In the genomic region with DNA sequence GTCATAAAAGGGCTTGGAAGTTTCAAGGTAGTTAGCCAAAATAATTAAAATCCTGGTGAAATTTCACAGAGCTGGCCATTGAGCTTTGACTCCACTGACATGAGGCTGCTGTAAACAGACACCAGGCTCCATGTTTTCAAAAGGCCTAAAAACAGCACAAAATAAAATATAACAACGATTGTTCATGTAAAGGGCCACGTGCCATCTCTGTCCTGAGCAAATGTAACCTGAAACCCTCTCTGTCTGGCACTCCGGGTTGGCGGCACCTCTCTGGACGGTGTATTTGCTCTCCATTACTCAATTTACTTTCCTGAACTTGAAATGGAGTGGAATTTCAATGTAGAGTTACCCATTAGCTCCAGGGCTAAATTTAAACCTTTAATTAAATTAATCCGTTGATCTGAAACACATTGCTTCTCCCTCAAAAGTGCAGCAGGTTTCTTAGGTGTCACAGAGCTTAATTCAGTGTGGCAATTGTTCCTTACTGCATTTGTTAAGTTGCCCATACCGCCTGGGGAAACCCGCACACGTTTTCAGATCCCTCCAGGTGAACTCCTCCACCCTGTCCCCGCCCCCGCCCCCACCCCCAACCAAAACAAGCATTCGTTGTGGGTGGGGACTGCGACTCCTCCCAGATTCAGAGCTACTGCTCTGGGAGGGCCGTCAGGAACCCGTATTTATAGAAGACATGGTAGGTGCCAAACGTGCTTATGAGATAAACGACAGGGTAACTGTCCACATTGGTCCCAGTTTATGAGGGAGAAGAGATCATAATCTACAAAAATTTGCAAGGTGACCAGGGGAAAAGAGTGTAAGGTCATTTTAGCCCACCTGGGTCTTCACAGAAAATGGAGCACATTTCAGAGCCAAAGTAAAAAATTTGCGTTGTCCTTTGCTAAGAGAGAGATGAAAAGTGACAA, we compare ENCODE assay signal across 8 cellular contexts. TPM values are rescaled to one million over a fixed set of nuclear protein-coding genes. Genes with fewer than 3 reads are reported as not detected.
DNase-seq lines count a peak whose midpoint lies in the region; ATAC-seq and TF ChIP-seq lines count a peak whose summit lies in the region.

No MANE protein-coding gene starts in this region.

- H3K4me3 ChIP-seq in endodermal cell (ENCODE audit: low read length) (peak overlapping the region; percentile 88), osteoblast (ENCODE audit: insufficient read depth, low read length) (no peak overlapping the region), spleen (peak overlapping the region in 4 of 8 donors; percentile 58 to 81 (median 61))

- peaks cover 13% of the 10 kb centered on the region for H3K27me3 Mint-ChIP-seq in T-helper 2 cell treated with Interferon-gamma antibody and Interleukin-4, amounts not matched to agents 5 μg/mL and 100 μg/mL, for 36 hours (ENCODE audit: low read depth)
- H3K27me3 Mint-ChIP-seq in endodermal cell (ENCODE audit: insufficient read depth): no peaks in the 10 kb centered on the region

- H3K36me3 Mint-ChIP-seq in T-helper 2 cell treated with Interferon-gamma antibody and Interleukin-4, amounts not matched to agents 5 μg/mL and 100 μg/mL, for 36 hours (ENCODE audit: low read depth): peaks cover 6% of the 10 kb centered on the region
- H3K36me3 Mint-ChIP-seq in endodermal cell (ENCODE audit: low read depth): no peaks in the 10 kb centered on the region

- intact Hi-C loops in spleen (cut with DNase I; ENCODE audit: low total_unique reads): loop anchor here (5.0 to 10.0 kb wide), 2 partner anchors 223 to 281 kb away; no protein-coding TSS in a partner anchor

- 3 to 9% methylated on average over 9 to 18 of the region's 18 CpGs for WGBS in endodermal cell (ENCODE audit: insufficient coverage in 1 of 2, insufficient read length in 1 of 2), 2 experiments
- 38 to 47% (median 45%) methylated on average over 16 to 18 of the region's 18 CpGs for WGBS in spleen, 5 donors

- TF ChIP-seq POLR2A in spleen (IDR thresholded peaks at IDR 0.05): no peak

- TF ChIP-seq CTCF in endodermal cell (conservative IDR thresholded peaks at IDR 0.05) (no peak), osteoblast (IDR thresholded peaks at IDR 0.05; ENCODE audit: extremely low read depth, low read depth, low read length) (no peak), spleen (IDR thresholded peaks at IDR 0.05 in 8 of 11, conservative IDR thresholded peaks at IDR 0.05 in 3 of 11) (no peak)

- peak overlapping the region; percentile 79 for H3K4me2 ChIP-seq in osteoblast (ENCODE audit: insufficient read depth, low read length)

- H3K79me2 ChIP-seq in osteoblast (ENCODE audit: insufficient read depth, low read length): peaks cover 28% of the 10 kb centered on the region

- H3K4me1 Mint-ChIP-seq in T-helper 2 cell treated with Interferon-gamma antibody and Interleukin-4, amounts not matched to agents 5 μg/mL and 100 μg/mL, for 36 hours (ENCODE audit: low read depth): peaks cover 33% of the 10 kb centered on the region
- H3K4me1 Mint-ChIP-seq in endodermal cell: peaks cover 34% of the 10 kb centered on the region

- H3K27me3 ChIP-seq in endodermal cell (ENCODE audit: control insufficient read depth, insufficient read depth, low read length, poor library complexity, severe bottlenecking) (peaks cover 18% of the 10 kb centered on the region), osteoblast (ENCODE audit: insufficient read depth, low read length) (no peaks in the 10 kb centered on the region), spleen (replicated peaks in 1 of 7) (peaks cover 0 to 70% (median 23%) of the 10 kb centered on the region in 7 donors)

- ATAC-seq in GM21619 (IDR thresholded peaks at IDR 0.05; ENCODE audit: unreplicated experiment): peak; percentile 41

- H3K4me1 ChIP-seq in endodermal cell (ENCODE audit: control insufficient read depth, insufficient read depth, low read length) (peaks cover 7% of the 10 kb centered on the region), osteoblast (ENCODE audit: insufficient read depth, low read length) (peaks cover 18% of the 10 kb centered on the region), spleen (peaks cover 23 to 64% (median 40%) of the 10 kb centered on the region in 6 donors)

- no peak overlapping the region for H2AFZ ChIP-seq in osteoblast (ENCODE audit: low read length)

- H3K36me3 ChIP-seq in endodermal cell (ENCODE audit: control insufficient read depth, insufficient read depth, low read length) (no peaks in the 10 kb centered on the region), osteoblast (ENCODE audit: insufficient read depth, low read length) (no peaks in the 10 kb centered on the region), spleen (no peaks in the 10 kb centered on the region)

- H3K4me3 Mint-ChIP-seq in T-helper 2 cell treated with Interferon-gamma antibody and Interleukin-4, amounts not matched to agents 5 μg/mL and 100 μg/mL, for 36 hours: peak overlapping the region; percentile 75
- peak overlapping the region; percentile 77 for H3K4me3 Mint-ChIP-seq in endodermal cell

- H3K27ac Mint-ChIP-seq in T-helper 2 cell treated with Interferon-gamma antibody and Interleukin-4, amounts not matched to agents 5 μg/mL and 100 μg/mL, for 36 hours: peak overlapping the region; percentile 56
- peak overlapping the region; percentile 92 for H3K27ac Mint-ChIP-seq in endodermal cell

- DNase-seq in DMS79 (lab: John Stamatoyannopoulos, UW): peak; percentile 77
- peak; percentile 71 for DNase-seq in NCI-H1092 (lab: John Stamatoyannopoulos, UW)
- DNase-seq in T-helper 2 cell treated with Interferon-gamma antibody and Interleukin-4, amounts not matched to agents 5 μg/mL and 100 μg/mL, for 36 hours (ENCODE audit: low spot score): peak; percentile 55
- DNase-seq in endodermal cell: peak; percentile 96
- DNase-seq in osteoblast (ENCODE audit: insufficient read length, low spot score, missing footprints): no peak
- no peak for DNase-seq in hippocampal formation (lab: John Stamatoyannopoulos, UW)
- no peak for DNase-seq in spleen

- no peak overlapping the region for H3K27ac ChIP-seq in endodermal cell (ENCODE audit: low read depth, low read length)
- no peak overlapping the region for H3K27ac ChIP-seq in osteoblast (ENCODE audit: low read depth, low read length)
- H3K27ac ChIP-seq in spleen: peak overlapping the region in 1 of 8 donors; percentile 59

- H4K20me1 ChIP-seq in osteoblast (ENCODE audit: insufficient read depth, low read length): peaks cover 16% of the 10 kb centered on the region

- no peaks in the 10 kb centered on the region for H3K9me3 Mint-ChIP-seq in T-helper 2 cell treated with Interferon-gamma antibody and Interleukin-4, amounts not matched to agents 5 μg/mL and 100 μg/mL, for 36 hours
- H3K9me3 Mint-ChIP-seq in endodermal cell: no peaks in the 10 kb centered on the region

- H3K9ac ChIP-seq in endodermal cell (ENCODE audit: extremely low read depth, low read length, poor library complexity, severe bottlenecking): peak overlapping the region; percentile 44

- H3K9me3 ChIP-seq in endodermal cell (ENCODE audit: control insufficient read depth, low read length) (no peaks in the 10 kb centered on the region), osteoblast (ENCODE audit: low read depth, low read length) (no peaks in the 10 kb centered on the region), spleen (no peaks in the 10 kb centered on the region)

RNA-seq across cellular contexts. Expression of a gene that starts 1.2 kb away (rescaled TPM):
- 10 to 100 TPM in 1 of 2 donors, 1 to 10 TPM in 1; 9.9 to 16.7 TPM for total RNA-seq in endodermal cell
- 4.5 TPM for polyA plus RNA-seq in endodermal cell (2013, experiment 1 of 2)
- polyA plus RNA-seq in endodermal cell (2013, experiment 2 of 2): 4.3 TPM
- total RNA-seq in osteoblast: 13.0 and 16.8 TPM in 2 replicates
- total RNA-seq in spleen: 10 to 100 TPM in 2 of 7 donors, 1 to 10 TPM in 5; 4.2 to 18.7 (median 8.0) TPM
- 1 to 10 TPM; 1.7 to 2.3 (median 1.8) TPM for polyA plus RNA-seq in spleen

Comparison
In these comparisons a context has a peak if more than half of its experiments do, and no peak if none do; other contexts are left out.
1. DNase-seq: peak in DMS79 (single experiment), NCI-H1092 (single experiment), T-helper 2 cell treated with Interferon-gamma antibody and Interleukin-4, amounts not matched to agents 5 μg/mL and 100 μg/mL, for 36 hours (single experiment) and endodermal cell (single experiment); none in osteoblast (single experiment), hippocampal formation (0 of 2) and spleen (single experiment).